9 cellular contexts compared by ENCODE assay signal in genomic region chr9:3478549-3478953, GRCh38. TPM values are rescaled to one million over a fixed set of nuclear protein-coding genes. Genes with fewer than 3 reads are reported as not detected.
DNase-seq lines count a peak whose midpoint lies in the region; ATAC-seq, FAIRE-seq and TF ChIP-seq lines count a peak whose summit lies in the region.
"Had no signal": no experiment of that assay in that cellular context is flagged by ENCODE, and none has a peak within 500 bp of the region (broad histone marks: within the 10 kb centered on the region; RNA-seq: fewer than 3 reads in every experiment).

No MANE protein-coding gene starts in this region.

- no peak for DNase-seq in left ventricle myocardium inferior
- DNase-seq in right atrium auricular region (ENCODE audit: low spot score) = no peak
- DNase-seq in bronchial epithelial cell (ENCODE audit: low read depth) = peak; percentile 98
- no peak for DNase-seq in NCI-H510A (lab: John Stamatoyannopoulos, UW)
- no peak for DNase-seq in stimulated activated CD4-positive, alpha-beta T cell treated with anti-CD3 and anti-CD28 coated beads, Interleukin-4, amount 100 ng/mL, for 24 hours
- DNase-seq in ACHN = no peak

- ATAC-seq in HG03469 (IDR thresholded peaks at IDR 0.05; ENCODE audit: unreplicated experiment) = peak; percentile 37

- H3K27ac ChIP-seq in left ventricle myocardium inferior (replicated peaks) = peak overlapping the region; percentile 11
- peak overlapping the region in 1 of 2 donors; percentile 10 for H3K27ac ChIP-seq in right atrium auricular region
- peak overlapping the region; percentile 33 for H3K27ac ChIP-seq in subcutaneous abdominal adipose tissue (ENCODE audit: low read depth, low read length)
- H3K27ac ChIP-seq: SK-N-MC had no signal

- no peak overlapping the region for H3K4me3 ChIP-seq in left ventricle myocardium inferior
- no peak overlapping the region for H3K4me3 ChIP-seq in right atrium auricular region
- H3K4me3 ChIP-seq in bronchial epithelial cell (ENCODE audit: low read depth, low read length) = no peak overlapping the region
- H3K4me3 ChIP-seq in subcutaneous abdominal adipose tissue (ENCODE audit: low read depth in 1 of 5, low read length in 5 of 5) = no peak overlapping the region
- H3K4me3 ChIP-seq: SK-N-MC had no signal

- peak; percentile 80 for FAIRE-seq in bronchial epithelial cell (lab: Jason Lieb, UNC)

- no peak overlapping the region for H3K9ac ChIP-seq in subcutaneous abdominal adipose tissue (ENCODE audit: low read length in 5 of 5)

- H3K4me1 ChIP-seq in left ventricle myocardium inferior (peaks cover 7% of the 10 kb centered on the region), right atrium auricular region (peaks cover 0 to 4% of the 10 kb centered on the region in 2 donors), subcutaneous abdominal adipose tissue (ENCODE audit: control insufficient read depth in 5 of 5, insufficient read depth in 5 of 5, low read length in 5 of 5) (peaks cover 0 to 4% (median 0%) of the 10 kb centered on the region in 5 donors)

- H3K36me3 ChIP-seq in left ventricle myocardium inferior = no peaks in the 10 kb centered on the region
- no peaks in the 10 kb centered on the region for H3K36me3 ChIP-seq in right atrium auricular region
- no peaks in the 10 kb centered on the region for H3K36me3 ChIP-seq in bronchial epithelial cell (ENCODE audit: control insufficient read depth, insufficient read depth, low read length)
- peaks cover 0 to under 1% (median 0%) of the 10 kb centered on the region in 5 donors for H3K36me3 ChIP-seq in subcutaneous abdominal adipose tissue (ENCODE audit: control insufficient read depth in 5 of 5, insufficient read depth in 5 of 5, low read length in 5 of 5)

- H3K27me3 ChIP-seq in left ventricle myocardium inferior (ENCODE audit: low read depth) = no peaks in the 10 kb centered on the region
- no peaks in the 10 kb centered on the region for H3K27me3 ChIP-seq in right atrium auricular region
- H3K27me3 ChIP-seq in bronchial epithelial cell (ENCODE audit: control insufficient read depth, insufficient read depth, low read length) = no peaks in the 10 kb centered on the region
- no peaks in the 10 kb centered on the region for H3K27me3 ChIP-seq in subcutaneous abdominal adipose tissue (ENCODE audit: control insufficient read depth in 5 of 5, insufficient read depth in 4 of 5, low read length in 5 of 5)

- no peak for TF ChIP-seq CTCF in left ventricle myocardium inferior (IDR thresholded peaks at IDR 0.05; ENCODE audit: borderline replicate concordance)
- no peak for TF ChIP-seq CTCF in right atrium auricular region (IDR thresholded peaks at IDR 0.05)
- no peak for TF ChIP-seq CTCF in bronchial epithelial cell (IDR thresholded peaks at IDR 0.05; ENCODE audit: insufficient read depth, low read length, severe bottlenecking)

- intact Hi-C loops in left ventricle myocardium inferior (cut with micrococcal nuclease) = no loop called here

- H3K9me3 ChIP-seq in left ventricle myocardium inferior (replicated peaks) = peaks cover 18% of the 10 kb centered on the region
- H3K9me3 ChIP-seq in right atrium auricular region = peaks cover 0 to 9% of the 10 kb centered on the region in 2 donors
- H3K9me3 ChIP-seq in subcutaneous abdominal adipose tissue (ENCODE audit: control insufficient read depth in 5 of 5, low read length in 5 of 5) = peaks cover 0 to 6% (median 3%) of the 10 kb centered on the region in 5 donors

- in situ Hi-C loops in ACHN (cut with HindIII; ENCODE audit: low pct_ligation_motif_present, low pct_unique_long_range_greater_than_20kb, low sequenced_read_pairs) = no loop called here

RNA-seq across cellular contexts. Expression of gene RFX3, which starts 47.2 kb away (rescaled TPM):
- total RNA-seq in left ventricle myocardium inferior (3.8 TPM), right atrium auricular region (1 to 10 TPM; 2.2 to 2.7 TPM), bronchial epithelial cell (1.4 and 1.6 TPM in 2 replicates)
